Comparison of ENCODE assay signal across 1 cellular context in the genomic region with DNA sequence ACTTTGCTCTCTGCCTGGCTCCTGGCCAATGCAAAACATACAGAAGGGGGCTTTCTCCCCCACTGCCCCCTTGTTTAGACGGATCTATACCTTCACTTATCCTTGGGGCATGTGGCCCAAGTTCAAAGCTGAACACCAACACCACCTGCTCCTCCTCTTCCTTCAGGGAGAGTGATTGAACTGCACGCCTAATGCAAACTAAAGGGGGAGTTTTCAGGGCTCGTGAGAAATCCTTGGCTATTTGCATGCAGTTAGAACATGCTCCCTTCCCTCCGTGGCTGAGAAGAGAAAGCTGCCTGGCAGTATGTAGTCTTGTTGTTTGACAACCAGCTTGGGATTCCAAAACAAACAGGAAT.
TF ChIP-seq lines count a peak whose summit lies in the region.

No MANE protein-coding gene starts in this region.

TF ChIP-seq in WTC11, 78 proteins besides CTCF, POLR2A, EP300 and RAD21 (continued from another document):
- TF ChIP-seq, protein P1, sequence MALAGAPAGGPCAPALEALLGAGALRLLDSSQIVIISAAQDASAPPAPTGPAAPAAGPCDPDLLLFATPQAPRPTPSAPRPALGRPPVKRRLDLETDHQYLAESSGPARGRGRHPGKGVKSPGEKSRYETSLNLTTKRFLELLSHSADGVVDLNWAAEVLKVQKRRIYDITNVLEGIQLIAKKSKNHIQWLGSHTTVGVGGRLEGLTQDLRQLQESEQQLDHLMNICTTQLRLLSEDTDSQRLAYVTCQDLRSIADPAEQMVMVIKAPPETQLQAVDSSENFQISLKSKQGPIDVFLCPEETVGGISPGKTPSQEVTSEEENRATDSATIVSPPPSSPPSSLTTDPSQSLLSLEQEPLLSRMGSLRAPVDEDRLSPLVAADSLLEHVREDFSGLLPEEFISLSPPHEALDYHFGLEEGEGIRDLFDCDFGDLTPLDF (CRISPR knock-in tag; IDR thresholded peaks at IDR 0.05): no peak
- TF ChIP-seq NR1H2 (CRISPR knock-in tag; IDR thresholded peaks at IDR 0.05) (no peak), KAT7 (CRISPR knock-in tag; IDR thresholded peaks at IDR 0.05; ENCODE audit: borderline replicate concordance) (no peak), ESRRA (CRISPR knock-in tag; IDR thresholded peaks at IDR 0.05; ENCODE audit: borderline replicate concordance) (no peak), SP1 (CRISPR knock-in tag; conservative IDR thresholded peaks at IDR 0.05) (no peak), ZNF671 (CRISPR knock-in tag; IDR thresholded peaks at IDR 0.05) (no peak), MXD4 (CRISPR knock-in tag; IDR thresholded peaks at IDR 0.05; ENCODE audit: borderline replicate concordance) (no peak)
- TF ChIP-seq, protein P2, sequence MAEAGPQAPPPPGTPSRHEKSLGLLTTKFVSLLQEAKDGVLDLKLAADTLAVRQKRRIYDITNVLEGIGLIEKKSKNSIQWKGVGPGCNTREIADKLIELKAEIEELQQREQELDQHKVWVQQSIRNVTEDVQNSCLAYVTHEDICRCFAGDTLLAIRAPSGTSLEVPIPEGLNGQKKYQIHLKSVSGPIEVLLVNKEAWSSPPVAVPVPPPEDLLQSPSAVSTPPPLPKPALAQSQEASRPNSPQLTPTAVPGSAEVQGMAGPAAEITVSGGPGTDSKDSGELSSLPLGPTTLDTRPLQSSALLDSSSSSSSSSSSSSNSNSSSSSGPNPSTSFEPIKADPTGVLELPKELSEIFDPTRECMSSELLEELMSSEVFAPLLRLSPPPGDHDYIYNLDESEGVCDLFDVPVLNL (CRISPR knock-in tag; IDR thresholded peaks at IDR 0.05; ENCODE audit: borderline replicate concordance, low read depth): no peak
- TF ChIP-seq, protein P3, sequence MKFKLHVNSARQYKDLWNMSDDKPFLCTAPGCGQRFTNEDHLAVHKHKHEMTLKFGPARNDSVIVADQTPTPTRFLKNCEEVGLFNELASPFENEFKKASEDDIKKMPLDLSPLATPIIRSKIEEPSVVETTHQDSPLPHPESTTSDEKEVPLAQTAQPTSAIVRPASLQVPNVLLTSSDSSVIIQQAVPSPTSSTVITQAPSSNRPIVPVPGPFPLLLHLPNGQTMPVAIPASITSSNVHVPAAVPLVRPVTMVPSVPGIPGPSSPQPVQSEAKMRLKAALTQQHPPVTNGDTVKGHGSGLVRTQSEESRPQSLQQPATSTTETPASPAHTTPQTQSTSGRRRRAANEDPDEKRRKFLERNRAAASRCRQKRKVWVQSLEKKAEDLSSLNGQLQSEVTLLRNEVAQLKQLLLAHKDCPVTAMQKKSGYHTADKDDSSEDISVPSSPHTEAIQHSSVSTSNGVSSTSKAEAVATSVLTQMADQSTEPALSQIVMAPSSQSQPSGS (CRISPR knock-in tag; IDR thresholded peaks at IDR 0.05; ENCODE audit: borderline replicate concordance, low read depth): no peak
- TF ChIP-seq, protein P4, sequence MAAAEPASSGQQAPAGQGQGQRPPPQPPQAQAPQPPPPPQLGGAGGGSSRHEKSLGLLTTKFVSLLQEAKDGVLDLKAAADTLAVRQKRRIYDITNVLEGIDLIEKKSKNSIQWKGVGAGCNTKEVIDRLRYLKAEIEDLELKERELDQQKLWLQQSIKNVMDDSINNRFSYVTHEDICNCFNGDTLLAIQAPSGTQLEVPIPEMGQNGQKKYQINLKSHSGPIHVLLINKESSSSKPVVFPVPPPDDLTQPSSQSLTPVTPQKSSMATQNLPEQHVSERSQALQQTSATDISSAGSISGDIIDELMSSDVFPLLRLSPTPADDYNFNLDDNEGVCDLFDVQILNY (CRISPR knock-in tag; IDR thresholded peaks at IDR 0.05): no peak
